Comparison of ENCODE assay signal across 11 cellular contexts in genomic region chr17:19043032-19043431, GRCh38. TPM values are rescaled to one million over a fixed set of nuclear protein-coding genes. Genes with fewer than 3 reads are reported as not detected.
A peak's percentile ranks its signal among the peaks of the same experiment; 100 is the strongest.
DNase-seq lines count a peak whose midpoint lies in the region; ATAC-seq and TF ChIP-seq lines count a peak whose summit lies in the region.
"Not testable (repeated sequence)": the region's sequence is repeated elsewhere in the genome, so short reads cannot be mapped to it uniquely, and the experiment has no call there.
"Had no signal": no experiment of that assay in that cellular context is flagged by ENCODE, and none has a peak within 500 bp of the region (broad histone marks: within the 10 kb centered on the region; RNA-seq: fewer than 3 reads in every experiment).

No MANE protein-coding gene starts in this region.

- H3K9me3 Mint-ChIP-seq in activated T-helper 17 cell treated with anti-CD3 and anti-CD28 coated beads, Interleukin-2, amount 50 U/mL, for 72 hours; stimulated activated memory B cell treated with anti-CD40 and anti-IgM and Interleukin-4, amounts not matched to agents 10 μg/mL and 1 μg/mL and 100 μg/mL, for 72 hours: not testable (repeated sequence)

- peak overlapping the region in 10 of 11 experiments; percentile 44 to 70 (median 62); a peak in 13 of 22 replicates for H3K4me2 ChIP-seq in BLaER1 treated with 17β-estradiol and CSF1 and Interleukin-3, amounts not matched to agents 10 nM and 100 nM
- H3K4me2 ChIP-seq in OCI-LY1 (ENCODE audit: low read length) = not testable (repeated sequence)

- not testable (repeated sequence) for H3K4me3 Mint-ChIP-seq in activated T-helper 17 cell treated with anti-CD3 and anti-CD28 coated beads, Interleukin-2, amount 50 U/mL, for 72 hours; stimulated activated memory B cell treated with anti-CD40 and anti-IgM and Interleukin-4, amounts not matched to agents 10 μg/mL and 1 μg/mL and 100 μg/mL, for 72 hours

- not testable (repeated sequence) for H3K36me3 Mint-ChIP-seq in activated T-helper 17 cell treated with anti-CD3 and anti-CD28 coated beads, Interleukin-2, amount 50 U/mL, for 72 hours (ENCODE audit: low read depth); stimulated activated memory B cell treated with anti-CD40 and anti-IgM and Interleukin-4, amounts not matched to agents 10 μg/mL and 1 μg/mL and 100 μg/mL, for 72 hours

- not testable (repeated sequence) for H3K27me3 ChIP-seq in BLaER1 treated with 17β-estradiol and CSF1 and Interleukin-3, amounts not matched to agents 10 nM and 100 nM; OCI-LY1 (ENCODE audit: insufficient read depth, low read length)

- not testable (repeated sequence) for H3K9ac ChIP-seq in BLaER1 treated with 17β-estradiol and CSF1 and Interleukin-3, amounts not matched to agents 10 nM and 100 nM; OCI-LY1 (ENCODE audit: low read length)

- not testable (repeated sequence) for H3K36me3 ChIP-seq in BLaER1 treated with 17β-estradiol and CSF1 and Interleukin-3, amounts not matched to agents 10 nM and 100 nM; OCI-LY1 (ENCODE audit: insufficient read depth, low read length)

- not testable (repeated sequence) for H3K4me1 Mint-ChIP-seq in activated T-helper 17 cell treated with anti-CD3 and anti-CD28 coated beads, Interleukin-2, amount 50 U/mL, for 72 hours; stimulated activated memory B cell treated with anti-CD40 and anti-IgM and Interleukin-4, amounts not matched to agents 10 μg/mL and 1 μg/mL and 100 μg/mL, for 72 hours

- H3K4me1 ChIP-seq in BLaER1 treated with 17β-estradiol and CSF1 and Interleukin-3, amounts not matched to agents 10 nM and 100 nM; OCI-LY1 (ENCODE audit: insufficient read depth, low read length, severe bottlenecking): not testable (repeated sequence)

- not testable (repeated sequence) for H3K27ac ChIP-seq in BLaER1 treated with 17β-estradiol and CSF1 and Interleukin-3, amounts not matched to agents 10 nM and 100 nM
- peak overlapping the region; percentile 75 for H3K27ac ChIP-seq in OCI-LY1 (ENCODE audit: low read depth, low read length, poor library complexity, severe bottlenecking)

- TF ChIP-seq CTCF in OCI-LY1 (IDR thresholded peaks at IDR 0.05; ENCODE audit: low read length) = not testable (repeated sequence)

- H3K27me3 Mint-ChIP-seq in activated T-helper 17 cell treated with anti-CD3 and anti-CD28 coated beads, Interleukin-2, amount 50 U/mL, for 72 hours; stimulated activated memory B cell treated with anti-CD40 and anti-IgM and Interleukin-4, amounts not matched to agents 10 μg/mL and 1 μg/mL and 100 μg/mL, for 72 hours: not testable (repeated sequence)

- not testable (repeated sequence) for H3K9me3 ChIP-seq in BLaER1 treated with 17β-estradiol and CSF1 and Interleukin-3, amounts not matched to agents 10 nM and 100 nM (replicated peaks in 1 of 11); OCI-LY1 (ENCODE audit: low read length)

- not testable (repeated sequence) for H2AFZ ChIP-seq in OCI-LY1 (ENCODE audit: low read length)

- ATAC-seq in GM18861 (IDR thresholded peaks at IDR 0.05; ENCODE audit: unreplicated experiment) (peak; percentile 23), GM21786 (IDR thresholded peaks at IDR 0.05; ENCODE audit: unreplicated experiment) (peak; percentile 32), left ventricle myocardium superior (peak; percentile 5)
- peak; percentile 37 for ATAC-seq in activated T-helper 17 cell treated with anti-CD3 and anti-CD28 coated beads, Interleukin-2, amount 50 U/mL, for 72 hours (replicated peaks)
- peak; percentile 65 for ATAC-seq in stimulated activated memory B cell treated with anti-CD40 and anti-IgM and Interleukin-4, amounts not matched to agents 10 μg/mL and 1 μg/mL and 100 μg/mL, for 72 hours

- H3K9me2 ChIP-seq in OCI-LY1 (ENCODE audit: low read depth, low read length) = not testable (repeated sequence)

- intact Hi-C loops in left ventricle myocardium superior (cut with micrococcal nuclease) = not testable (repeated sequence)

- not testable (repeated sequence) for H3F3A ChIP-seq in OCI-LY1 (ENCODE audit: insufficient read depth, low read length)

- not testable (repeated sequence) for H3K79me2 ChIP-seq in OCI-LY1 (ENCODE audit: insufficient read depth, low read length)

- H4K20me1 ChIP-seq in BLaER1 treated with 17β-estradiol and CSF1 and Interleukin-3, amounts not matched to agents 10 nM and 100 nM; OCI-LY1 (ENCODE audit: insufficient read depth, low read length): not testable (repeated sequence)

- not testable (repeated sequence) for DNase-seq in left ventricle myocardium superior

- not testable (repeated sequence) for H3K27ac Mint-ChIP-seq in activated T-helper 17 cell treated with anti-CD3 and anti-CD28 coated beads, Interleukin-2, amount 50 U/mL, for 72 hours; stimulated activated memory B cell treated with anti-CD40 and anti-IgM and Interleukin-4, amounts not matched to agents 10 μg/mL and 1 μg/mL and 100 μg/mL, for 72 hours

- H3K4me3 ChIP-seq in BLaER1 treated with 17β-estradiol and CSF1 and Interleukin-3, amounts not matched to agents 10 nM and 100 nM; OCI-LY1 (ENCODE audit: low read depth, low read length, poor library complexity, severe bottlenecking): not testable (repeated sequence)

RNA-seq across cellular contexts. Expression of gene GRAP, which starts 3.7 kb away (rescaled TPM):
- 10 to 100 TPM; 13.1 to 14.4 TPM for total RNA-seq in activated T-helper 17 cell treated with anti-CD3 and anti-CD28 coated beads, Interleukin-2, amount 50 U/mL, for 72 hours
- total RNA-seq in left ventricle myocardium superior = 2.2 TPM
- total RNA-seq: A172, GM23248, LHCN-M2, MCF 10A had no signal

RNA-seq across cellular contexts. Expression of gene FAM83G, which starts 38.5 kb away (rescaled TPM):
- total RNA-seq in activated T-helper 17 cell treated with anti-CD3 and anti-CD28 coated beads, Interleukin-2, amount 50 U/mL, for 72 hours = 10 to 100 TPM; 15.9 to 22.6 TPM
- 2.3 TPM for total RNA-seq in left ventricle myocardium superior

Comparison
In these comparisons a context has a peak if more than half of its experiments do, and no peak if none do; other contexts are left out.
1. ATAC-seq: peak in every context shown above with its lines; median percentile 65 in stimulated activated memory B cell treated with anti-CD40 and anti-IgM and Interleukin-4, amounts not matched to agents 10 μg/mL and 1 μg/mL and 100 μg/mL, for 72 hours; 37 in activated T-helper 17 cell treated with anti-CD3 and anti-CD28 coated beads, Interleukin-2, amount 50 U/mL, for 72 hours; 32 in GM21786; 23 in GM18861; 5 in left ventricle myocardium superior.